Comparison of ENCODE assay signal across 1 cellular context in genomic region chr11:2589538-2589934, GRCh38.
TF ChIP-seq lines count a peak whose summit lies in the region.

No MANE protein-coding gene starts in this region.

TF ChIP-seq in SK-N-SH, 30 proteins besides CTCF, POLR2A, EP300 and RAD21 (continued from another document):
- TF ChIP-seq ZBTB33 (IDR thresholded peaks at IDR 0.05; ENCODE audit: borderline replicate concordance, low read depth), result no peak
- TF ChIP-seq NRF1 (IDR thresholded peaks at IDR 0.05; ENCODE audit: low read depth, low read length), result no peak
- TF ChIP-seq RXRA (IDR thresholded peaks at IDR 0.05; ENCODE audit: borderline replicate concordance, low read depth), result no peak
